ENCODE assay signal across 1 cellular context in the genomic region with DNA sequence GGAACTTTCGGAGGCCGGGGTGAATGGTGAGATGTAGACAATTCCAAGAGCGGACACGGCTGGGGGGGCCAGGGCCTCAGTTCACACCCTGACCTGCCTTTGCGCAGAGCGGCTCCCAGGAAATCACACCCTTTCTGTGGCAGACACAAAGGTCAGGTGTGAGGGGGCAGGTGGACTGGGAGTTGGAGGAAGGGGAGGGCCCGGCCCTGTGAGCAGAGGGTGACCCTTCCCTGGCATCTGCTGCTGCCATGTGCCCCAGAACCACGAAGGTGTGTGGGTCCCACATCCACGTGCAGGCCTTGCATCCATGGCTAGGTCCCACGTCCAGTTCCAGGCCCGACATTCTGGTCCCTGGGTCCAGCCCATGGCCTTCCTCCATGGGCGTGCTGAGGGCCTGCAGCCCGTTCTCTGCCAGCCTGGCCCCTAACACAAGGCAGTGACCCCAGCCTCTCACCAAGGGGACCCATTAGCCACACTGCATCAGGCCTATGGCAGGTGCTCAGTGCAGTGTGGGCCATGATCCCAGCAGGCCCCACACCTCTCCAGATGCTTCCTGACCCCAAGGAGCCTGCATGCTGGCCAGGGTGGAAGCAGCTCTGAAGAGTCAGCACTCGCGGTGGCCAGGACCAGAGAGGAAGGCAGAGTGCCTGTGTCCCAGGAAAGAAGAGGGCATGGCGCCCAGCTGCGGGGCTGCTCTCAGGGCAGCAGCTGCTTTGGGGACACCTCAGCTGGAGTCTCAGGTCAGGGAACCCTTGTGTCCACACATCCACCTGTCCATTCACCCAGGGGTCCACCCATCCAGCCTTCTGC.
TF ChIP-seq lines count a peak whose summit lies in the region.

No MANE protein-coding gene starts in this region.

TF ChIP-seq in HepG2, 621 proteins besides CTCF, POLR2A, EP300 and RAD21 (continues in another document):
- TF ChIP-seq, protein P1, sequence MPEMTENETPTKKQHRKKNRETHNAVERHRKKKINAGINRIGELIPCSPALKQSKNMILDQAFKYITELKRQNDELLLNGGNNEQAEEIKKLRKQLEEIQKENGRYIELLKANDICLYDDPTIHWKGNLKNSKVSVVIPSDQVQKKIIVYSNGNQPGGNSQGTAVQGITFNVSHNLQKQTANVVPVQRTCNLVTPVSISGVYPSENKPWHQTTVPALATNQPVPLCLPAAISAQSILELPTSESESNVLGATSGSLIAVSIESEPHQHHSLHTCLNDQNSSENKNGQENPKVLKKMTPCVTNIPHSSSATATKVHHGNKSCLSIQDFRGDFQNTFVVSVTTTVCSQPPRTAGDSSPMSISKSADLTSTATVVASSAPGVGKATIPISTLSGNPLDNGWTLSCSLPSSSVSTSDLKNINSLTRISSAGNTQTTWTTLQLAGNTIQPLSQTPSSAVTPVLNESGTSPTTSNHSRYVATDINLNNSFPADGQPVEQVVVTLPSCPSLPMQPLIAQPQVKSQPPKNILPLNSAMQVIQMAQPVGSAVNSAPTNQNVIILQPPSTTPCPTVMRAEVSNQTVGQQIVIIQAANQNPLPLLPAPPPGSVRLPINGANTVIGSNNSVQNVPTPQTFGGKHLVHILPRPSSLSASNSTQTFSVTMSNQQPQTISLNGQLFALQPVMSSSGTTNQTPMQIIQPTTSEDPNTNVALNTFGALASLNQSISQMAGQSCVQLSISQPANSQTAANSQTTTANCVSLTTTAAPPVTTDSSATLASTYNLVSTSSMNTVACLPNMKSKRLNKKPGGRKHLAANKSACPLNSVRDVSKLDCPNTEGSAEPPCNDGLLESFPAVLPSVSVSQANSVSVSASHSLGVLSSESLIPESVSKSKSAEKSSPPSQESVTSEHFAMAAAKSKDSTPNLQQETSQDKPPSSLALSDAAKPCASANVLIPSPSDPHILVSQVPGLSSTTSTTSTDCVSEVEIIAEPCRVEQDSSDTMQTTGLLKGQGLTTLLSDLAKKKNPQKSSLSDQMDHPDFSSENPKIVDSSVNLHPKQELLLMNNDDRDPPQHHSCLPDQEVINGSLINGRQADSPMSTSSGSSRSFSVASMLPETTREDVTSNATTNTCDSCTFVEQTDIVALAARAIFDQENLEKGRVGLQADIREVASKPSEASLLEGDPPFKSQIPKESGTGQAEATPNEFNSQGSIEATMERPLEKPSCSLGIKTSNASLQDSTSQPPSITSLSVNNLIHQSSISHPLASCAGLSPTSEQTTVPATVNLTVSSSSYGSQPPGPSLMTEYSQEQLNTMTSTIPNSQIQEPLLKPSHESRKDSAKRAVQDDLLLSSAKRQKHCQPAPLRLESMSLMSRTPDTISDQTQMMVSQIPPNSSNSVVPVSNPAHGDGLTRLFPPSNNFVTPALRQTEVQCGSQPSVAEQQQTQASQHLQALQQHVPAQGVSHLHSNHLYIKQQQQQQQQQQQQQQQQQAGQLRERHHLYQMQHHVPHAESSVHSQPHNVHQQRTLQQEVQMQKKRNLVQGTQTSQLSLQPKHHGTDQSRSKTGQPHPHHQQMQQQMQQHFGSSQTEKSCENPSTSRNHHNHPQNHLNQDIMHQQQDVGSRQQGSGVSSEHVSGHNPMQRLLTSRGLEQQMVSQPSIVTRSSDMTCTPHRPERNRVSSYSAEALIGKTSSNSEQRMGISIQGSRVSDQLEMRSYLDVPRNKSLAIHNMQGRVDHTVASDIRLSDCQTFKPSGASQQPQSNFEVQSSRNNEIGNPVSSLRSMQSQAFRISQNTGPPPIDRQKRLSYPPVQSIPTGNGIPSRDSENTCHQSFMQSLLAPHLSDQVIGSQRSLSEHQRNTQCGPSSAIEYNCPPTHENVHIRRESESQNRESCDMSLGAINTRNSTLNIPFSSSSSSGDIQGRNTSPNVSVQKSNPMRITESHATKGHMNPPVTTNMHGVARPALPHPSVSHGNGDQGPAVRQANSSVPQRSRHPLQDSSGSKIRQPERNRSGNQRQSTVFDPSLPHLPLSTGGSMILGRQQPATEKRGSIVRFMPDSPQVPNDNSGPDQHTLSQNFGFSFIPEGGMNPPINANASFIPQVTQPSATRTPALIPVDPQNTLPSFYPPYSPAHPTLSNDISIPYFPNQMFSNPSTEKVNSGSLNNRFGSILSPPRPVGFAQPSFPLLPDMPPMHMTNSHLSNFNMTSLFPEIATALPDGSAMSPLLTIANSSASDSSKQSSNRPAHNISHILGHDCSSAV (CRISPR knock-in tag; IDR thresholded peaks at IDR 0.05; ENCODE audit: borderline replicate concordance) = no peak
- TF ChIP-seq MED1 (CRISPR knock-in tag; IDR thresholded peaks at IDR 0.05) (peak; percentile 59), SP2 (CRISPR knock-in tag; IDR thresholded peaks at IDR 0.05) (no peak), U2AF1 (optimal IDR thresholded peaks at IDR 0.05; ENCODE audit: low read depth, low read length) (no peak), ZC3H13 (CRISPR knock-in tag; IDR thresholded peaks at IDR 0.05) (0 out of 2 replicates have a peak, but pooled peaks have one; percentile 41), HMGA1 (CRISPR knock-in tag; conservative IDR thresholded peaks at IDR 0.05) (no peak), ZNF138 (CRISPR knock-in tag; IDR thresholded peaks at IDR 0.05; ENCODE audit: low read depth) (0 out of 2 replicates have a peak, but pooled peaks have one; percentile 30), ZNF607 (CRISPR knock-in tag; IDR thresholded peaks at IDR 0.05; ENCODE audit: borderline replicate concordance) (peak; percentile 30; the same call in 1 of the 2 replicates), SOX13 (IDR thresholded peaks at IDR 0.05) (0 out of 2 replicates have a peak, but pooled peaks have one; percentile 25), SOX13 (CRISPR knock-in tag; conservative IDR thresholded peaks at IDR 0.05 in 1 of 2, IDR thresholded peaks at IDR 0.05 in 1 of 2) (peak in 1 of 2 experiments; percentile 68; a peak in 1 of 4 replicates), BCL6 (CRISPR knock-in tag; IDR thresholded peaks at IDR 0.05) (peak; percentile 32; the same call in 1 of the 2 replicates), RNF2 (conservative IDR thresholded peaks at IDR 0.05; ENCODE audit: low read depth) (peak; percentile 87), MEF2D (CRISPR knock-in tag; IDR thresholded peaks at IDR 0.05) (0 out of 2 replicates have a peak, but pooled peaks have one; percentile 24), FOXM1 (CRISPR knock-in tag; IDR thresholded peaks at IDR 0.05) (0 out of 2 replicates have a peak, but pooled peaks have one; percentile 31), GABPA (IDR thresholded peaks at IDR 0.05; ENCODE audit: low read depth, low read length) (no peak), GABPA (CRISPR knock-in tag; IDR thresholded peaks at IDR 0.05; ENCODE audit: low read depth) (0 out of 2 replicates have a peak, but pooled peaks have one; percentile 18), HDAC1 (CRISPR knock-in tag; IDR thresholded peaks at IDR 0.05) (0 out of 2 replicates have a peak, but pooled peaks have one; percentile 16)
- TF ChIP-seq, protein P2, sequence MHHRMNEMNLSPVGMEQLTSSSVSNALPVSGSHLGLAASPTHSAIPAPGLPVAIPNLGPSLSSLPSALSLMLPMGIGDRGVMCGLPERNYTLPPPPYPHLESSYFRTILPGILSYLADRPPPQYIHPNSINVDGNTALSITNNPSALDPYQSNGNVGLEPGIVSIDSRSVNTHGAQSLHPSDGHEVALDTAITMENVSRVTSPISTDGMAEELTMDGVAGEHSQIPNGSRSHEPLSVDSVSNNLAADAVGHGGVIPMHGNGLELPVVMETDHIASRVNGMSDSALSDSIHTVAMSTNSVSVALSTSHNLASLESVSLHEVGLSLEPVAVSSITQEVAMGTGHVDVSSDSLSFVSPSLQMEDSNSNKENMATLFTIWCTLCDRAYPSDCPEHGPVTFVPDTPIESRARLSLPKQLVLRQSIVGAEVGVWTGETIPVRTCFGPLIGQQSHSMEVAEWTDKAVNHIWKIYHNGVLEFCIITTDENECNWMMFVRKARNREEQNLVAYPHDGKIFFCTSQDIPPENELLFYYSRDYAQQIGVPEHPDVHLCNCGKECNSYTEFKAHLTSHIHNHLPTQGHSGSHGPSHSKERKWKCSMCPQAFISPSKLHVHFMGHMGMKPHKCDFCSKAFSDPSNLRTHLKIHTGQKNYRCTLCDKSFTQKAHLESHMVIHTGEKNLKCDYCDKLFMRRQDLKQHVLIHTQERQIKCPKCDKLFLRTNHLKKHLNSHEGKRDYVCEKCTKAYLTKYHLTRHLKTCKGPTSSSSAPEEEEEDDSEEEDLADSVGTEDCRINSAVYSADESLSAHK (CRISPR knock-in tag; IDR thresholded peaks at IDR 0.05; ENCODE audit: borderline replicate concordance) = no peak
- TF ChIP-seq, protein P3, sequence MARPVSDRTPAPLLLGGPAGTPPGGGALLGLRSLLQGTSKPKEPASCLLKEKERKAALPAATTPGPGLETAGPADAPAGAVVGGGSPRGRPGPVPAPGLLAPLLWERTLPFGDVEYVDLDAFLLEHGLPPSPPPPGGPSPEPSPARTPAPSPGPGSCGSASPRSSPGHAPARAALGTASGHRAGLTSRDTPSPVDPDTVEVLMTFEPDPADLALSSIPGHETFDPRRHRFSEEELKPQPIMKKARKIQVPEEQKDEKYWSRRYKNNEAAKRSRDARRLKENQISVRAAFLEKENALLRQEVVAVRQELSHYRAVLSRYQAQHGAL (CRISPR knock-in tag; IDR thresholded peaks at IDR 0.05; ENCODE audit: not compliant biosample characterization) = no peak
- TF ChIP-seq, protein P4, sequence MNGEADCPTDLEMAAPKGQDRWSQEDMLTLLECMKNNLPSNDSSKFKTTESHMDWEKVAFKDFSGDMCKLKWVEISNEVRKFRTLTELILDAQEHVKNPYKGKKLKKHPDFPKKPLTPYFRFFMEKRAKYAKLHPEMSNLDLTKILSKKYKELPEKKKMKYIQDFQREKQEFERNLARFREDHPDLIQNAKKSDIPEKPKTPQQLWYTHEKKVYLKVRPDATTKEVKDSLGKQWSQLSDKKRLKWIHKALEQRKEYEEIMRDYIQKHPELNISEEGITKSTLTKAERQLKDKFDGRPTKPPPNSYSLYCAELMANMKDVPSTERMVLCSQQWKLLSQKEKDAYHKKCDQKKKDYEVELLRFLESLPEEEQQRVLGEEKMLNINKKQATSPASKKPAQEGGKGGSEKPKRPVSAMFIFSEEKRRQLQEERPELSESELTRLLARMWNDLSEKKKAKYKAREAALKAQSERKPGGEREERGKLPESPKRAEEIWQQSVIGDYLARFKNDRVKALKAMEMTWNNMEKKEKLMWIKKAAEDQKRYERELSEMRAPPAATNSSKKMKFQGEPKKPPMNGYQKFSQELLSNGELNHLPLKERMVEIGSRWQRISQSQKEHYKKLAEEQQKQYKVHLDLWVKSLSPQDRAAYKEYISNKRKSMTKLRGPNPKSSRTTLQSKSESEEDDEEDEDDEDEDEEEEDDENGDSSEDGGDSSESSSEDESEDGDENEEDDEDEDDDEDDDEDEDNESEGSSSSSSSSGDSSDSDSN (CRISPR knock-in tag; IDR thresholded peaks at IDR 0.05) = peak; percentile 47; the same call in 1 of the 2 replicates
- TF ChIP-seq, protein P5, sequence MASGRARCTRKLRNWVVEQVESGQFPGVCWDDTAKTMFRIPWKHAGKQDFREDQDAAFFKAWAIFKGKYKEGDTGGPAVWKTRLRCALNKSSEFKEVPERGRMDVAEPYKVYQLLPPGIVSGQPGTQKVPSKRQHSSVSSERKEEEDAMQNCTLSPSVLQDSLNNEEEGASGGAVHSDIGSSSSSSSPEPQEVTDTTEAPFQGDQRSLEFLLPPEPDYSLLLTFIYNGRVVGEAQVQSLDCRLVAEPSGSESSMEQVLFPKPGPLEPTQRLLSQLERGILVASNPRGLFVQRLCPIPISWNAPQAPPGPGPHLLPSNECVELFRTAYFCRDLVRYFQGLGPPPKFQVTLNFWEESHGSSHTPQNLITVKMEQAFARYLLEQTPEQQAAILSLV (CRISPR knock-in tag; IDR thresholded peaks at IDR 0.05; ENCODE audit: borderline replicate concordance) = 0 out of 2 replicates have a peak, but pooled peaks have one; percentile 26
- TF ChIP-seq, protein P6, sequence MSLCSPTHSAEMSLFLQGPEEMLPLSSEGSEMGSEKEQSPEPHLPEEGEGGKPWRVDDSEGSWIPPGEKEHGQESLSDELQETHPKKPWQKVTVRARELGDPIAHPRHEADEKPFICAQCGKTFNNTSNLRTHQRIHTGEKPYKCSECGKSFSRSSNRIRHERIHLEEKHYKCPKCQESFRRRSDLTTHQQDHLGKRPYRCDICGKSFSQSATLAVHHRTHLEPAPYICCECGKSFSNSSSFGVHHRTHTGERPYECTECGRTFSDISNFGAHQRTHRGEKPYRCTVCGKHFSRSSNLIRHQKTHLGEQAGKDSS (CRISPR knock-in tag; IDR thresholded peaks at IDR 0.05; ENCODE audit: borderline replicate concordance, low read depth) = peak; percentile 65; the same call in 1 of the 2 replicates
- TF ChIP-seq, protein P7, sequence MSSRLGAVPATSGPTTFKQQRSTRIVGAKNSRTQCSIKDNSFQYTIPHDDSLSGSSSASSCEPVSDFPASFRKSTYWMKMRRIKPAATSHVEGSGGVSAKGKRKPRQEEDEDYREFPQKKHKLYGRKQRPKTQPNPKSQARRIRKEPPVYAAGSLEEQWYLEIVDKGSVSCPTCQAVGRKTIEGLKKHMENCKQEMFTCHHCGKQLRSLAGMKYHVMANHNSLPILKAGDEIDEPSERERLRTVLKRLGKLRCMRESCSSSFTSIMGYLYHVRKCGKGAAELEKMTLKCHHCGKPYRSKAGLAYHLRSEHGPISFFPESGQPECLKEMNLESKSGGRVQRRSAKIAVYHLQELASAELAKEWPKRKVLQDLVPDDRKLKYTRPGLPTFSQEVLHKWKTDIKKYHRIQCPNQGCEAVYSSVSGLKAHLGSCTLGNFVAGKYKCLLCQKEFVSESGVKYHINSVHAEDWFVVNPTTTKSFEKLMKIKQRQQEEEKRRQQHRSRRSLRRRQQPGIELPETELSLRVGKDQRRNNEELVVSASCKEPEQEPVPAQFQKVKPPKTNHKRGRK (CRISPR knock-in tag; IDR thresholded peaks at IDR 0.05) = 0 out of 2 replicates have a peak, but pooled peaks have one; percentile 50
- TF ChIP-seq, protein P8, sequence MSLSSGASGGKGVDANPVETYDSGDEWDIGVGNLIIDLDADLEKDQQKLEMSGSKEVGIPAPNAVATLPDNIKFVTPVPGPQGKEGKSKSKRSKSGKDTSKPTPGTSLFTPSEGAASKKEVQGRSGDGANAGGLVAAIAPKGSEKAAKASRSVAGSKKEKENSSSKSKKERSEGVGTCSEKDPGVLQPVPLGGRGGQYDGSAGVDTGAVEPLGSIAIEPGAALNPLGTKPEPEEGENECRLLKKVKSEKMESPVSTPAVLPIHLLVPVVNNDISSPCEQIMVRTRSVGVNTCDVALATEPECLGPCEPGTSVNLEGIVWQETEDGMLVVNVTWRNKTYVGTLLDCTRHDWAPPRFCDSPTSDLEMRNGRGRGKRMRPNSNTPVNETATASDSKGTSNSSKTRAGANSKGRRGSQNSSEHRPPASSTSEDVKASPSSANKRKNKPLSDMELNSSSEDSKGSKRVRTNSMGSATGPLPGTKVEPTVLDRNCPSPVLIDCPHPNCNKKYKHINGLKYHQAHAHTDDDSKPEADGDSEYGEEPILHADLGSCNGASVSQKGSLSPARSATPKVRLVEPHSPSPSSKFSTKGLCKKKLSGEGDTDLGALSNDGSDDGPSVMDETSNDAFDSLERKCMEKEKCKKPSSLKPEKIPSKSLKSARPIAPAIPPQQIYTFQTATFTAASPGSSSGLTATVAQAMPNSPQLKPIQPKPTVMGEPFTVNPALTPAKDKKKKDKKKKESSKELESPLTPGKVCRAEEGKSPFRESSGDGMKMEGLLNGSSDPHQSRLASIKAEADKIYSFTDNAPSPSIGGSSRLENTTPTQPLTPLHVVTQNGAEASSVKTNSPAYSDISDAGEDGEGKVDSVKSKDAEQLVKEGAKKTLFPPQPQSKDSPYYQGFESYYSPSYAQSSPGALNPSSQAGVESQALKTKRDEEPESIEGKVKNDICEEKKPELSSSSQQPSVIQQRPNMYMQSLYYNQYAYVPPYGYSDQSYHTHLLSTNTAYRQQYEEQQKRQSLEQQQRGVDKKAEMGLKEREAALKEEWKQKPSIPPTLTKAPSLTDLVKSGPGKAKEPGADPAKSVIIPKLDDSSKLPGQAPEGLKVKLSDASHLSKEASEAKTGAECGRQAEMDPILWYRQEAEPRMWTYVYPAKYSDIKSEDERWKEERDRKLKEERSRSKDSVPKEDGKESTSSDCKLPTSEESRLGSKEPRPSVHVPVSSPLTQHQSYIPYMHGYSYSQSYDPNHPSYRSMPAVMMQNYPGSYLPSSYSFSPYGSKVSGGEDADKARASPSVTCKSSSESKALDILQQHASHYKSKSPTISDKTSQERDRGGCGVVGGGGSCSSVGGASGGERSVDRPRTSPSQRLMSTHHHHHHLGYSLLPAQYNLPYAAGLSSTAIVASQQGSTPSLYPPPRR (CRISPR knock-in tag; IDR thresholded peaks at IDR 0.05; ENCODE audit: borderline replicate concordance) = 0 out of 2 replicates have a peak, but pooled peaks have one; percentile 25
